2 cellular contexts compared by ENCODE assay signal in genomic region chr15:52238989-52239525, GRCh38. TPM values are rescaled to one million over a fixed set of nuclear protein-coding genes. Genes with fewer than 3 reads are reported as not detected.
"Had no signal": no experiment of that assay in that cellular context is flagged by ENCODE, and none has a peak within 500 bp of the region (broad histone marks: within the 10 kb centered on the region; RNA-seq: fewer than 3 reads in every experiment).

No MANE protein-coding gene starts in this region.

RNA-seq across cellular contexts. Expression of gene MYO5C, which starts 56.5 kb away (rescaled TPM):
- total RNA-seq: GM23248, HT1080 had no signal
- polyA plus RNA-seq: GM23248 had no signal
